In genomic region chr6:139028658-139029469, GRCh38 we compare ENCODE assay signal across 8 cellular contexts. TPM values are rescaled to one million over a fixed set of nuclear protein-coding genes. Genes with fewer than 3 reads are reported as not detected.
DNase-seq lines count a peak whose midpoint lies in the region; ATAC-seq lines count a peak whose summit lies in the region.

A gene with protein sequence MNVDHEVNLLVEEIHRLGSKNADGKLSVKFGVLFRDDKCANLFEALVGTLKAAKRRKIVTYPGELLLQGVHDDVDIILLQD (plus strand): TSS chr6:139028745. CDS start chr6:139034161, 5,416 bp downstream.

- ATAC-seq in GM19438 (IDR thresholded peaks at IDR 0.05; ENCODE audit: low read depth, unreplicated experiment) = peak; percentile 70

- intact Hi-C loops in CD4-positive, alpha-beta memory T cell (cut with micrococcal nuclease) = loop anchor here (1.0 to 5.0 kb wide), 5 partner anchors 41 to 437 kb away; partner anchors contain the start of genes CCDC28A, CITED2 and REPS1

- peak within 1 kb of the TSS; percentile 59 to 97 for H3K4me3 ChIP-seq in CD4-positive, alpha-beta memory T cell (ENCODE audit: low read length in 2 of 2)
- H3K4me3 ChIP-seq in esophagus (ENCODE audit: low read depth in 1 of 2, low read length in 2 of 2) = peak within 1 kb of the TSS; percentile 88 to 91
- H3K4me3 ChIP-seq in muscle layer of duodenum (ENCODE audit: low read depth in 1 of 2, low read length in 2 of 2) = peak within 1 kb of the TSS; percentile 88 to 91

- H3K36me3 ChIP-seq in CD4-positive, alpha-beta memory T cell (ENCODE audit: insufficient read depth, low read length) = peaks cover 3% of the 10 kb centered on the region
- no peaks in the 10 kb centered on the region for H3K36me3 ChIP-seq in esophagus (ENCODE audit: control insufficient read depth in 2 of 2, insufficient read depth in 2 of 2, low read length in 1 of 2)
- no peaks in the 10 kb centered on the region for H3K36me3 ChIP-seq in muscle layer of duodenum (ENCODE audit: control insufficient read depth in 1 of 2, insufficient read depth in 2 of 2, low read length in 2 of 2)

- H3K36me3 Mint-ChIP-seq in CD4-positive, alpha-beta memory T cell = peaks cover 8 to 16% of the 10 kb centered on the region in 2 donors

- no peaks in the 10 kb centered on the region for H3K9me3 ChIP-seq in CD4-positive, alpha-beta memory T cell (ENCODE audit: control insufficient read depth in 1 of 2, low read length in 2 of 2)
- H3K9me3 ChIP-seq in esophagus (ENCODE audit: control insufficient read depth in 2 of 2, insufficient read depth in 1 of 2, low read depth in 1 of 2, low read length in 1 of 2) (no peaks in the 10 kb centered on the region), muscle layer of duodenum (ENCODE audit: control insufficient read depth in 1 of 2, low read length in 2 of 2) (no peaks in the 10 kb centered on the region)

- CTCF ChIA-PET in CD4-positive, alpha-beta memory T cell (lab: Charles Lee; ENCODE audit: partially characterized antibody) = interaction anchor here (1.2 to 3.3 kb wide), 2 partner anchors 41 to 96 kb away, joined by 3 to 17 read pairs; partner anchors contain the start of gene REPS1

- POLR2A ChIA-PET in CD4-positive, alpha-beta memory T cell (lab: Charles Lee; ENCODE audit: partially characterized antibody) = interaction anchor here (0.5 to 6.2 kb wide), 22 partner anchors 9 to 345 kb away, joined by 3 to 62 read pairs (median 4); partner anchors contain the start of genes CCDC28A, CITED2, HECA and REPS1

- peaks cover 22 to 34% (median 28%) of the 10 kb centered on the region in 4 donors for H3K4me1 Mint-ChIP-seq in CD4-positive, alpha-beta memory T cell

- H3K27me3 Mint-ChIP-seq in CD4-positive, alpha-beta memory T cell = no peaks in the 10 kb centered on the region

- H3K4me3 Mint-ChIP-seq in CD4-positive, alpha-beta memory T cell = peak within 1 kb of the TSS in 5 of 8 donors; percentile 93 to 98 (median 95)

- DNase-seq in CD4-positive, alpha-beta memory T cell = peak; percentile 74 to 88 (median 75)
- DNase-seq in HK-2 (ENCODE audit: unreplicated experiment) = peak; percentile 79
- peak; percentile 85 for DNase-seq in OCI-M1 (lab: John Stamatoyannopoulos, UW)
- DNase-seq in activated T-cell treated with anti-CD3 and anti-CD28 coated beads for 4 hours = peak; percentile 78
- peak; percentile 61 for DNase-seq in stimulated activated CD8-positive, alpha-beta memory T cell treated with anti-CD3 and anti-CD28 coated beads, Interleukin-7, amount 100 ng/mL, for 24 hours (ENCODE audit: low read depth)

- H3K9me3 Mint-ChIP-seq in CD4-positive, alpha-beta memory T cell = no peaks in the 10 kb centered on the region

- peak within 1 kb of the TSS; percentile 88 to 98 (median 92) for H3K27ac Mint-ChIP-seq in CD4-positive, alpha-beta memory T cell

- peak within 1 kb of the TSS; percentile 88 for H3K27ac ChIP-seq in CD4-positive, alpha-beta memory T cell (ENCODE audit: low read depth, low read length)
- H3K27ac ChIP-seq in esophagus (ENCODE audit: low read depth in 2 of 2, low read length in 1 of 2) = peak within 1 kb of the TSS; percentile 78 to 80
- peak within 1 kb of the TSS; percentile 83 for H3K27ac ChIP-seq in muscle layer of duodenum (ENCODE audit: low read length)

- H3K4me1 ChIP-seq in CD4-positive, alpha-beta memory T cell (ENCODE audit: insufficient read depth, low read length) = peaks cover 46% of the 10 kb centered on the region
- H3K4me1 ChIP-seq in esophagus (ENCODE audit: control insufficient read depth in 2 of 2, insufficient read depth in 2 of 2, low read length in 1 of 2) = peaks cover 0 to 8% of the 10 kb centered on the region in 2 donors
- peaks cover 8 to 11% of the 10 kb centered on the region in 2 donors for H3K4me1 ChIP-seq in muscle layer of duodenum (ENCODE audit: control insufficient read depth in 1 of 2, insufficient read depth in 2 of 2, low read length in 2 of 2)

- no peaks in the 10 kb centered on the region for H3K27me3 ChIP-seq in CD4-positive, alpha-beta memory T cell (ENCODE audit: insufficient read depth, low read length)
- H3K27me3 ChIP-seq in esophagus (ENCODE audit: control insufficient read depth in 1 of 2, insufficient read depth in 2 of 2, low read length in 2 of 2) (no peaks in the 10 kb centered on the region), muscle layer of duodenum (ENCODE audit: low read depth, low read length) (no peaks in the 10 kb centered on the region)

- 0 to 1% methylated on average over 77 of the region's 77 CpGs for WGBS in esophagus, 2 donors

RNA-seq across cellular contexts. Expression of the gene that starts here (rescaled TPM):
- 100 to 1,000 TPM; 103 to 112 TPM for total RNA-seq in CD4-positive, alpha-beta memory T cell
- polyA plus RNA-seq in CD4-positive, alpha-beta memory T cell = 100 to 1,000 TPM; 249 to 289 TPM
- 10 to 100 TPM; 54.0 to 58.9 TPM for polyA plus RNA-seq in esophagus

Comparison
In these comparisons a context has a peak if more than half of its experiments do, and no peak if none do; other contexts are left out.
1. Peak in every context shown above with its lines: DNase-seq, ATAC-seq, H3K4me3 ChIP-seq and H3K27ac ChIP-seq.
2. RNA of the gene that starts here (polyA plus RNA-seq): 249 to 289 TPM in CD4-positive, alpha-beta memory T cell; 54.0 to 58.9 TPM in esophagus; every median in the first group is over 4 times any median in the second.